ENCODE assay signal across 27 cellular contexts in genomic region chr4:589219-589963, GRCh38. TPM values are rescaled to one million over a fixed set of nuclear protein-coding genes. Genes with fewer than 3 reads are reported as not detected.
DNase-seq lines count a peak whose midpoint lies in the region; ATAC-seq, FAIRE-seq and TF ChIP-seq lines count a peak whose summit lies in the region.
"Had no signal": no experiment of that assay in that cellular context is flagged by ENCODE, and none has a peak within 500 bp of the region (broad histone marks: within the 10 kb centered on the region; RNA-seq: fewer than 3 reads in every experiment).

No MANE protein-coding gene starts in this region.

- peaks cover 0 to 11% of the 10 kb centered on the region in 2 experiments; a peak in 3 of 5 replicates for H3K4me1 ChIP-seq in K562 (replicated peaks in 1 of 2; ENCODE audit: control insufficient read depth in 2 of 2, insufficient read depth in 2 of 2, low read length in 2 of 2)
- H3K4me1 ChIP-seq in HepG2 (ENCODE audit: insufficient read depth, low read length): peaks cover 22% of the 10 kb centered on the region
- H3K4me1 ChIP-seq in Peyer's patch: no peaks in the 10 kb centered on the region
- H3K4me1 ChIP-seq: A549 had no signal

- peaks cover 5% of the 10 kb centered on the region for H3K27me3 Mint-ChIP-seq in activated naive CD4-positive, alpha-beta T cell treated with anti-CD3 and anti-CD28 coated beads, Interleukin-2, amount 10 ng/mL, durations not matched to agents 7 days and 5 days
- peaks cover 28% of the 10 kb centered on the region for H3K27me3 Mint-ChIP-seq in activated naive CD4-positive, alpha-beta T cell treated with anti-CD3 and anti-CD28 coated beads for 36 hours (ENCODE audit: low read depth)
- peaks cover 4% of the 10 kb centered on the region for H3K27me3 Mint-ChIP-seq in osteocyte (ENCODE audit: unreplicated experiment)

- H3K27ac Mint-ChIP-seq in activated naive CD4-positive, alpha-beta T cell treated with anti-CD3 and anti-CD28 coated beads, Interleukin-2, amount 10 ng/mL, durations not matched to agents 7 days and 5 days: peak overlapping the region; percentile 52
- H3K27ac Mint-ChIP-seq in activated naive CD4-positive, alpha-beta T cell treated with anti-CD3 and anti-CD28 coated beads for 36 hours: no peak overlapping the region
- H3K27ac Mint-ChIP-seq in osteocyte (ENCODE audit: unreplicated experiment): no peak overlapping the region
- H3K27ac Mint-ChIP-seq: CD4-positive, alpha-beta memory T cell; H9 had no signal

- no peaks in the 10 kb centered on the region for H3K9me1 ChIP-seq in K562 (ENCODE audit: control insufficient read depth, insufficient read depth, low read length)

- H3K4me2 ChIP-seq in K562 (ENCODE audit: insufficient read depth, low read length) (peak overlapping the region; percentile 74; the same call in 1 of the 2 replicates), HepG2 (ENCODE audit: low read depth, low read length) (no peak overlapping the region)
- H3K4me2 ChIP-seq: A549 had no signal

- H3K36me3 ChIP-seq in K562 (ENCODE audit: control insufficient read depth, insufficient read depth, low read length) (no peaks in the 10 kb centered on the region), HepG2 (replicated peaks in 1 of 2; ENCODE audit: control insufficient read depth in 1 of 2, insufficient read depth in 2 of 2, low read length in 2 of 2) (no peaks in the 10 kb centered on the region), Peyer's patch (no peaks in the 10 kb centered on the region)

- H3K9me3 Mint-ChIP-seq in activated naive CD4-positive, alpha-beta T cell treated with anti-CD3 and anti-CD28 coated beads, Interleukin-2, amount 10 ng/mL, durations not matched to agents 7 days and 5 days: peaks cover 16% of the 10 kb centered on the region
- H3K9me3 Mint-ChIP-seq in activated naive CD4-positive, alpha-beta T cell treated with anti-CD3 and anti-CD28 coated beads for 36 hours: peaks cover 5% of the 10 kb centered on the region
- H3K9me3 Mint-ChIP-seq in osteocyte (ENCODE audit: unreplicated experiment): peaks cover 12% of the 10 kb centered on the region

- in situ Hi-C loops in K562 (cut with MboI) (no loop called here), HepG2 (cut with HindIII; ENCODE audit: extremely low pct_ligation_motif_present, low pct_unique_long_range_greater_than_20kb) (no loop called here)

- H3K9ac ChIP-seq in K562 (ENCODE audit: insufficient read depth in 1 of 2, low read depth in 2 of 2, low read length in 2 of 2): no peak overlapping the region
- no peak overlapping the region for H3K9ac ChIP-seq in HepG2 (ENCODE audit: insufficient read depth, low read depth, low read length)
- H3K9ac ChIP-seq: GM23248 had no signal

- peaks cover 0 to 23% of the 10 kb centered on the region in 2 experiments; a peak in 2 of 5 replicates for H3K27me3 ChIP-seq in K562 (ENCODE audit: control insufficient read depth in 2 of 2, insufficient read depth in 2 of 2, low read length in 2 of 2)
- H3K27me3 ChIP-seq in HepG2 (ENCODE audit: control insufficient read depth in 1 of 2, insufficient read depth in 2 of 2, low read length in 2 of 2): peaks cover 4 to 34% of the 10 kb centered on the region in 2 experiments
- no peaks in the 10 kb centered on the region for H3K27me3 ChIP-seq in Peyer's patch

- no peak overlapping the region for H3K27ac ChIP-seq in K562 (ENCODE audit: extremely low read depth, low read depth, low read length)
- H3K27ac ChIP-seq in HepG2 (ENCODE audit: extremely low read length, insufficient read depth, low read length): no peak overlapping the region
- no peak overlapping the region for H3K27ac ChIP-seq in Peyer's patch
- H3K27ac ChIP-seq: A549, GM23248 had no signal

- FAIRE-seq in K562 (lab: Jason Lieb, UNC): no peak
- FAIRE-seq in HepG2 (lab: Jason Lieb, UNC): no peak
- FAIRE-seq: A549, GM12891, GM18507, H1 had no signal

- no peaks in the 10 kb centered on the region for H3K79me2 ChIP-seq in K562 (ENCODE audit: control insufficient read depth, insufficient read depth, low read length)
- no peaks in the 10 kb centered on the region for H3K79me2 ChIP-seq in HepG2 (ENCODE audit: insufficient read depth, low read length)

- CTCF ChIA-PET in activated naive CD4-positive, alpha-beta T cell treated with anti-CD3 and anti-CD28 coated beads, Interleukin-2, amount 10 ng/mL, durations not matched to agents 7 days and 5 days (lab: Charles Lee): no interaction called here
- CTCF ChIA-PET in activated naive CD4-positive, alpha-beta T cell treated with anti-CD3 and anti-CD28 coated beads for 36 hours (lab: Charles Lee): interaction anchor here (1.6 kb wide), 1 partner anchor 14 kb away, joined by 3 read pairs; no protein-coding TSS in a partner anchor
- CTCF ChIA-PET in K562 (lab: Yijun Ruan, JAX; ENCODE audit: low intra/inter-chr PET ratio) (no interaction called here), HepG2 (lab: Yijun Ruan, JAX; ENCODE audit: low intra/inter-chr PET ratio, low total read pairs) (no interaction called here)

- H3K9me3 ChIP-seq in K562 (replicated peaks; ENCODE audit: control insufficient read depth, insufficient read depth, low read depth, low read length): peaks cover 7% of the 10 kb centered on the region
- peaks cover 1% of the 10 kb centered on the region for H3K9me3 ChIP-seq in HepG2 (ENCODE audit: low read length)
- H3K9me3 ChIP-seq in Peyer's patch: peaks cover 0 to 6% (median 0%) of the 10 kb centered on the region in 4 donors
- H3K9me3 ChIP-seq: A549 had no signal

- intact Hi-C loops in activated naive CD4-positive, alpha-beta T cell treated with anti-CD3 and anti-CD28 coated beads for 36 hours (cut with micrococcal nuclease): no loop called here
- intact Hi-C loops in K562 (cut with micrococcal nuclease) (no loop called here), HepG2 (cut with micrococcal nuclease; ENCODE audit: unreplicated experiment) (no loop called here)

- no peaks in the 10 kb centered on the region for H3K4me1 Mint-ChIP-seq in activated naive CD4-positive, alpha-beta T cell treated with anti-CD3 and anti-CD28 coated beads, Interleukin-2, amount 10 ng/mL, durations not matched to agents 7 days and 5 days
- no peaks in the 10 kb centered on the region for H3K4me1 Mint-ChIP-seq in activated naive CD4-positive, alpha-beta T cell treated with anti-CD3 and anti-CD28 coated beads for 36 hours (ENCODE audit: low read depth)
- no peaks in the 10 kb centered on the region for H3K4me1 Mint-ChIP-seq in osteocyte (ENCODE audit: unreplicated experiment)
- H3K4me1 Mint-ChIP-seq: CD4-positive, alpha-beta memory T cell had no signal

- no peak overlapping the region for H3K4me3 ChIP-seq in K562
- no peak overlapping the region for H3K4me3 ChIP-seq in HepG2 (replicated peaks in 1 of 3; ENCODE audit: insufficient read depth in 1 of 3, low read depth in 2 of 3, low read length in 3 of 3)
- H3K4me3 ChIP-seq in Peyer's patch: no peak overlapping the region
- H3K4me3 ChIP-seq: A549, GM23248 had no signal

- DNase-seq in activated naive CD4-positive, alpha-beta T cell treated with anti-CD3 and anti-CD28 coated beads, Interleukin-2, amount 10 ng/mL, durations not matched to agents 7 days and 5 days: no peak
- no peak for DNase-seq in activated naive CD4-positive, alpha-beta T cell treated with anti-CD3 and anti-CD28 coated beads for 36 hours
- DNase-seq in K562 (ENCODE audit: extremely low read depth in 1 of 4, low spot score in 3 of 4) (no peak), HepG2 (ENCODE audit: low spot score) (no peak), osteocyte (ENCODE audit: extremely low spot score, unreplicated experiment) (peak; percentile 75), Peyer's patch (no peak)
- DNase-seq: 8988T; ACHN; AML-193; C1 segment of cervical spinal cord; Calu3; CD4-positive, alpha-beta memory T cell; COR-L47; DMS53; DMS79 treated with DMSO at 0.1 percent for 48 hours; GF-D8; GM23248; H9 had no signal

- no peak overlapping the region for H3K4me3 Mint-ChIP-seq in activated naive CD4-positive, alpha-beta T cell treated with anti-CD3 and anti-CD28 coated beads, Interleukin-2, amount 10 ng/mL, durations not matched to agents 7 days and 5 days
- H3K4me3 Mint-ChIP-seq in activated naive CD4-positive, alpha-beta T cell treated with anti-CD3 and anti-CD28 coated beads for 36 hours: no peak overlapping the region
- no peak overlapping the region for H3K4me3 Mint-ChIP-seq in osteocyte (ENCODE audit: unreplicated experiment)
- H3K4me3 Mint-ChIP-seq: CD4-positive, alpha-beta memory T cell; H9 had no signal

- TF ChIP-seq POLR2A in K562 (conservative IDR thresholded peaks at IDR 0.05) (no peak), HepG2 (IDR thresholded peaks at IDR 0.05; ENCODE audit: insufficient read depth in 1 of 2, low read depth in 2 of 2, low read length in 2 of 2) (no peak), Peyer's patch (IDR thresholded peaks at IDR 0.05) (no peak)

- 6% methylated on average over 16 of the region's 16 CpGs for WGBS in K562 (ENCODE audit: insufficient coverage, low coverage, missing lambda C conversion rate)
- WGBS in HepG2 (ENCODE audit: low lambda C conversion rate): 21% methylated on average over 9 of the region's 16 CpGs

- BruUV-seq in K562 (replicated peaks; lab: Mats Ljungman, UMichigan) (no TSS peak), HepG2 (replicated peaks; lab: Mats Ljungman, UMichigan) (no TSS peak)

- no peak for TF ChIP-seq EP300 in K562 (IDR thresholded peaks at IDR 0.05; ENCODE audit: low read length)
- TF ChIP-seq EP300 in HepG2 (IDR thresholded peaks at IDR 0.05; ENCODE audit: low read depth in 2 of 2, low read length in 2 of 2): no peak
- no peak for TF ChIP-seq EP300 in HepG2 (CRISPR knock-in tag; IDR thresholded peaks at IDR 0.05; ENCODE audit: borderline replicate concordance)

- H3K36me3 Mint-ChIP-seq in activated naive CD4-positive, alpha-beta T cell treated with anti-CD3 and anti-CD28 coated beads, Interleukin-2, amount 10 ng/mL, durations not matched to agents 7 days and 5 days: no peaks in the 10 kb centered on the region
- no peaks in the 10 kb centered on the region for H3K36me3 Mint-ChIP-seq in activated naive CD4-positive, alpha-beta T cell treated with anti-CD3 and anti-CD28 coated beads for 36 hours (ENCODE audit: low read depth)
- H3K36me3 Mint-ChIP-seq in osteocyte (ENCODE audit: unreplicated experiment): no peaks in the 10 kb centered on the region

- H2AFZ ChIP-seq in K562 (ENCODE audit: low read depth, low read length) (no peak overlapping the region), HepG2 (ENCODE audit: low read length) (no peak overlapping the region)
- H2AFZ ChIP-seq: GM23248 had no signal

- TF ChIP-seq RAD21 in K562 (CRISPR knock-in tag; conservative IDR thresholded peaks at IDR 0.05 in 1 of 2, IDR thresholded peaks at IDR 0.05 in 1 of 2): no peak
- no peak for TF ChIP-seq RAD21 in HepG2 (CRISPR knock-in tag; IDR thresholded peaks at IDR 0.05)

- H4K20me1 ChIP-seq in K562 (replicated peaks; ENCODE audit: control insufficient read depth, insufficient read depth, low read length): no peaks in the 10 kb centered on the region
- no peaks in the 10 kb centered on the region for H4K20me1 ChIP-seq in HepG2 (ENCODE audit: insufficient read depth, low read length)

- TF ChIP-seq CTCF in K562 (IDR thresholded peaks at IDR 0.05 in 2 of 3, conservative IDR thresholded peaks at IDR 0.05 in 1 of 3; ENCODE audit: insufficient read depth in 2 of 3, low read depth in 1 of 3, low read length in 3 of 3): no peak
- no peak for TF ChIP-seq CTCF in HepG2 (CRISPR knock-in tag; IDR thresholded peaks at IDR 0.05)
- no peak for TF ChIP-seq CTCF in osteocyte (IDR thresholded peaks at IDR 0.05)
- TF ChIP-seq CTCF in Peyer's patch (IDR thresholded peaks at IDR 0.05): no peak

- ATAC-seq in K562 (no peak), HepG2 (no peak), GM21825 (IDR thresholded peaks at IDR 0.05; ENCODE audit: unreplicated experiment) (no peak), GM21576 (IDR thresholded peaks at IDR 0.05; ENCODE audit: unreplicated experiment) (no peak)
- ATAC-seq: A549, HCT116 had no signal

- POLR2A ChIA-PET in K562 (lab: Yijun Ruan, JAX): no interaction called here
- POLR2A ChIA-PET in HepG2 (lab: Yijun Ruan, JAX): no interaction called here

RNA-seq across cellular contexts. Expression of gene TMEM271, which starts 13.3 kb away (rescaled TPM):
- total RNA-seq in activated naive CD4-positive, alpha-beta T cell treated with anti-CD3 and anti-CD28 coated beads for 36 hours: not detected
- not detected in 2 replicates for total RNA-seq in K562 (2011; cell fraction: chromatin; rRNA removed; ENCODE audit: low replicate concordance)
- total RNA-seq in K562 (2011; cell fraction: nucleolus; rRNA removed): not detected in 2 replicates
- not detected in 2 replicates for total RNA-seq in K562 (2011; cell fraction: nucleoplasm; rRNA removed)
- total RNA-seq in K562 (2014; rRNA removed) (not detected in 2 replicates), K562 (2014; rRNA removed; fragmentation: Illumina TruSeq; extraction: Trizol) (not detected in 2 replicates), K562 (2015; rRNA removed; fragmentation: Illumina TruSeq; extraction: Trizol) (not detected in 2 replicates), K562 (2021) (not detected in 2 replicates), HepG2 (2016; rRNA removed; fragmentation: Illumina TruSeq; extraction: Trizol) (not detected in 2 replicates), osteocyte (not detected in 2 replicates), Peyer's patch (not detected)
- polyA plus RNA-seq in K562 (2011; rRNA removed) (not detected in 2 replicates), K562 (2014; fragmentation: Illumina TruSeq; extraction: Trizol) (not detected in 2 replicates), K562 (2014; fragmentation: Nextera tagmentation; extraction: Ambion mirVana) (not detected), K562 (2014; rRNA removed) (not detected in 2 replicates), HepG2 (2011; rRNA removed) (not detected in 2 replicates)
- polyA plus RNA-seq in K562 (2011; cell fraction: cytosol; rRNA removed): not detected in 2 replicates
- not detected in 2 replicates for polyA plus RNA-seq in K562 (2011; cell fraction: nucleus; rRNA removed)
- polyA plus RNA-seq in K562 (2012): not detected in 2 replicates
- polyA minus RNA-seq in K562 (2011; rRNA and poly(A)+ RNA removed): not detected in 2 replicates
- polyA minus RNA-seq in K562 (2011; cell fraction: cytosol; rRNA and poly(A)+ RNA removed): not detected in 2 replicates
- not detected in 2 replicates for polyA minus RNA-seq in K562 (2011; cell fraction: nucleus; rRNA and poly(A)+ RNA removed)
- total RNA-seq in HepG2 (2016; cell fraction: cytosol; rRNA removed; fragmentation: Illumina TruSeq; extraction: Trizol; ENCODE audit: low read depth): not detected in 2 replicates
- total RNA-seq in HepG2 (2016; cell fraction: insoluble cytoplasmic fraction; rRNA removed; fragmentation: Illumina TruSeq; extraction: Trizol): not detected in 2 replicates
- total RNA-seq in HepG2 (2016; cell fraction: membrane; rRNA removed; fragmentation: Illumina TruSeq; extraction: Trizol): not detected in 2 replicates
- not detected in 2 replicates for total RNA-seq in HepG2 (2016; cell fraction: nucleus; rRNA removed; fragmentation: Illumina TruSeq; extraction: Trizol)
- polyA plus RNA-seq in HepG2 (2011; cell fraction: cytosol; rRNA removed): 0.04 TPM in 1 of 2 replicates, not detected in the other
- polyA plus RNA-seq in HepG2 (2011; cell fraction: nucleus; rRNA removed): not detected in 2 replicates
- polyA plus RNA-seq in HepG2 (2012): 0.05 TPM in 1 of 2 replicates, not detected in the other
- polyA plus RNA-seq in HepG2 (2016; cell fraction: cytosol; fragmentation: Illumina TruSeq; extraction: Trizol; ENCODE audit: low read depth): not detected in 2 replicates
- polyA plus RNA-seq in HepG2 (2016; cell fraction: insoluble cytoplasmic fraction; fragmentation: Illumina TruSeq; extraction: Trizol; ENCODE audit: low read depth): not detected in 2 replicates
- polyA plus RNA-seq in HepG2 (2016; cell fraction: membrane; fragmentation: Illumina TruSeq; extraction: Trizol; ENCODE audit: low read depth): not detected in 2 replicates
- not detected in 2 replicates for polyA plus RNA-seq in HepG2 (2016; cell fraction: nucleus; fragmentation: Illumina TruSeq; extraction: Trizol; ENCODE audit: insufficient read depth, low read depth)
- not detected in 2 replicates for polyA minus RNA-seq in HepG2 (2011; rRNA and poly(A)+ RNA removed; ENCODE audit: low replicate concordance)
- polyA minus RNA-seq in HepG2 (2011; cell fraction: cytosol; rRNA and poly(A)+ RNA removed): not detected in 2 replicates
- polyA minus RNA-seq in HepG2 (2011; cell fraction: nucleus; rRNA and poly(A)+ RNA removed): not detected in 2 replicates
- total RNA-seq: Calu3; CD4-positive, alpha-beta memory T cell; Daoy; GM23248 had no signal
- polyA plus RNA-seq: A549; BJ; CD4-positive, alpha-beta memory T cell; GM23248 had no signal

RNA-seq across cellular contexts. Expression of gene PDE6B, which starts 36.0 kb away (rescaled TPM):
- 10 to 100 TPM; 17.4 to 18.1 TPM for total RNA-seq in activated naive CD4-positive, alpha-beta T cell treated with anti-CD3 and anti-CD28 coated beads for 36 hours
- 0.30 TPM in 1 of 2 replicates, not detected in the other for total RNA-seq in K562 (2011; cell fraction: chromatin; rRNA removed; ENCODE audit: low replicate concordance)
- not detected in 2 replicates for total RNA-seq in K562 (2011; cell fraction: nucleolus; rRNA removed)
- total RNA-seq in K562 (2011; cell fraction: nucleoplasm; rRNA removed): not detected in 2 replicates
- total RNA-seq in K562 (2014; rRNA removed) (not detected in 2 replicates), K562 (2014; rRNA removed; fragmentation: Illumina TruSeq; extraction: Trizol) (not detected in 2 replicates), K562 (2015; rRNA removed; fragmentation: Illumina TruSeq; extraction: Trizol) (not detected in 2 replicates), K562 (2021) (not detected in 2 replicates), HepG2 (2016; rRNA removed; fragmentation: Illumina TruSeq; extraction: Trizol) (0.38 TPM in 1 of 2 replicates, not detected in the other), osteocyte (1.6 TPM in 2 replicates), Peyer's patch (1 to 10 TPM in 2 of 4 donors, under 1 TPM in 1, not detected in 1; 0.27 to 1.8 (median 1.4) TPM)
- polyA plus RNA-seq in K562 (2011; rRNA removed) (not detected in 2 replicates), K562 (2014; fragmentation: Illumina TruSeq; extraction: Trizol) (not detected in 2 replicates), K562 (2014; fragmentation: Nextera tagmentation; extraction: Ambion mirVana) (under 1 TPM in 1 of 2 experiments, not detected in 1; 0.04 TPM), K562 (2014; rRNA removed) (not detected in 2 replicates), HepG2 (2011; rRNA removed) (0.38 and 0.40 TPM in 2 replicates)
- polyA plus RNA-seq in K562 (2011; cell fraction: cytosol; rRNA removed): 0.04 TPM in 1 of 2 replicates, not detected in the other
- polyA plus RNA-seq in K562 (2011; cell fraction: nucleus; rRNA removed): not detected in 2 replicates
- 0.07 and 0.10 TPM in 2 replicates for polyA plus RNA-seq in K562 (2012)
- 0.07 TPM in 1 of 2 replicates, not detected in the other for polyA minus RNA-seq in K562 (2011; rRNA and poly(A)+ RNA removed)
- not detected in 2 replicates for polyA minus RNA-seq in K562 (2011; cell fraction: cytosol; rRNA and poly(A)+ RNA removed)
- polyA minus RNA-seq in K562 (2011; cell fraction: nucleus; rRNA and poly(A)+ RNA removed): not detected in 2 replicates
- 0.20 TPM in 1 of 2 replicates, not detected in the other for total RNA-seq in HepG2 (2016; cell fraction: cytosol; rRNA removed; fragmentation: Illumina TruSeq; extraction: Trizol; ENCODE audit: low read depth)
- 0.09 TPM in 1 of 2 replicates, not detected in the other for total RNA-seq in HepG2 (2016; cell fraction: insoluble cytoplasmic fraction; rRNA removed; fragmentation: Illumina TruSeq; extraction: Trizol)
- total RNA-seq in HepG2 (2016; cell fraction: membrane; rRNA removed; fragmentation: Illumina TruSeq; extraction: Trizol): 0.25 TPM in 1 of 2 replicates, not detected in the other
- not detected in 2 replicates for total RNA-seq in HepG2 (2016; cell fraction: nucleus; rRNA removed; fragmentation: Illumina TruSeq; extraction: Trizol)
- polyA plus RNA-seq in HepG2 (2011; cell fraction: cytosol; rRNA removed): 0.43 and 0.62 TPM in 2 replicates
- 0.33 and 0.45 TPM in 2 replicates for polyA plus RNA-seq in HepG2 (2011; cell fraction: nucleus; rRNA removed)
- polyA plus RNA-seq in HepG2 (2012): 0.38 and 0.73 TPM in 2 replicates
- polyA plus RNA-seq in HepG2 (2016; cell fraction: cytosol; fragmentation: Illumina TruSeq; extraction: Trizol; ENCODE audit: low read depth): not detected in 2 replicates
- not detected in 2 replicates for polyA plus RNA-seq in HepG2 (2016; cell fraction: insoluble cytoplasmic fraction; fragmentation: Illumina TruSeq; extraction: Trizol; ENCODE audit: low read depth)
- polyA plus RNA-seq in HepG2 (2016; cell fraction: membrane; fragmentation: Illumina TruSeq; extraction: Trizol; ENCODE audit: low read depth): 0.13 TPM in 1 of 2 replicates, not detected in the other
- polyA plus RNA-seq in HepG2 (2016; cell fraction: nucleus; fragmentation: Illumina TruSeq; extraction: Trizol; ENCODE audit: insufficient read depth, low read depth): not detected in 2 replicates
- 0.32 TPM in 1 of 2 replicates, not detected in the other for polyA minus RNA-seq in HepG2 (2011; rRNA and poly(A)+ RNA removed; ENCODE audit: low replicate concordance)
- polyA minus RNA-seq in HepG2 (2011; cell fraction: cytosol; rRNA and poly(A)+ RNA removed): 0.69 and 1.3 TPM in 2 replicates
- 0.37 and 1.3 TPM in 2 replicates for polyA minus RNA-seq in HepG2 (2011; cell fraction: nucleus; rRNA and poly(A)+ RNA removed)
- total RNA-seq: Calu3 had no signal
- polyA plus RNA-seq: A549, GM23248 had no signal
